Comparison of ENCODE assay signal across 17 cellular contexts in genomic region chr10:106897631-106898161, GRCh38.
"Had no signal": no experiment of that assay in that cellular context is flagged by ENCODE, and none has a peak within 500 bp of the region (broad histone marks: within the 10 kb centered on the region; RNA-seq: fewer than 3 reads in every experiment).

No MANE protein-coding gene starts in this region.

- H3K27ac Mint-ChIP-seq: activated CD8-positive, alpha-beta memory T cell treated with anti-CD3 and anti-CD28 coated beads, Interleukin-2, amount 10 ng/mL, durations not matched to agents 7 days and 5 days; natural killer cell treated with Interleukin-12 subunit alpha and Interleukin-12 subunit beta and Interleukin-15 and Interleukin-18, amount 100 ng/mL, for 72 hours; T-helper 2 cell treated with Interferon-gamma antibody and Interleukin-4, amounts not matched to agents 5 μg/mL and 100 μg/mL, for 36 hours had no signal

- ATAC-seq: activated CD4-positive, CD25-positive, alpha-beta regulatory T cell treated with anti-CD3 and anti-CD28 coated beads, Interleukin-2, amount 50 U/mL, for 24 hours; activated CD8-positive, alpha-beta memory T cell treated with anti-CD3 and anti-CD28 coated beads, Interleukin-2, amount 10 ng/mL, durations not matched to agents 7 days and 5 days; activated T-cell treated with anti-CD3 and anti-CD28 coated beads, Interleukin-2, amount 50 U/mL, for 4 hours; natural killer cell treated with Interleukin-12 subunit alpha and Interleukin-12 subunit beta and Interleukin-15 and Interleukin-18, amount 100 ng/mL, for 72 hours had no signal

- H3K4me1 ChIP-seq: suprapubic skin had no signal

- H3K4me1 Mint-ChIP-seq: activated CD8-positive, alpha-beta memory T cell treated with anti-CD3 and anti-CD28 coated beads, Interleukin-2, amount 10 ng/mL, durations not matched to agents 7 days and 5 days had no signal

- H3K36me3 Mint-ChIP-seq: activated CD8-positive, alpha-beta memory T cell treated with anti-CD3 and anti-CD28 coated beads, Interleukin-2, amount 10 ng/mL, durations not matched to agents 7 days and 5 days; natural killer cell treated with Interleukin-12 subunit alpha and Interleukin-12 subunit beta and Interleukin-15 and Interleukin-18, amount 100 ng/mL, for 72 hours had no signal

- H3K4me3 ChIP-seq: SJCRH30, suprapubic skin had no signal

- H3K27ac ChIP-seq: SJCRH30, suprapubic skin had no signal

- DNase-seq: activated CD4-positive, alpha-beta T cell treated with anti-CD3 and anti-CD28 coated beads, Interleukin-2, amount 50 U/mL, for 4 hours; activated CD8-positive, alpha-beta memory T cell treated with anti-CD3 and anti-CD28 coated beads, Interleukin-2, amount 10 ng/mL, durations not matched to agents 7 days and 5 days; activated effector memory CD4-positive, alpha-beta T cell treated with anti-CD3 and anti-CD28 coated beads, Interleukin-2, amount 50 U/mL, for 16 hours; activated T-cell treated with anti-CD3 and anti-CD28 coated beads, Interleukin-2, amount 50 U/mL, for 4 hours; cortex of kidney; effector CD8-positive, alpha-beta T cell; hippocampal formation; kidney glomerular epithelial cell; mammary epithelial cell; retina; stimulated activated CD4-positive, alpha-beta T cell treated with anti-CD3 and anti-CD28 coated beads, Interleukin-2, amount 100 ng/mL, for 24 hours; stimulated activated naive CD4-positive, alpha-beta T cell had no signal

- H3K4me3 Mint-ChIP-seq: activated CD8-positive, alpha-beta memory T cell treated with anti-CD3 and anti-CD28 coated beads, Interleukin-2, amount 10 ng/mL, durations not matched to agents 7 days and 5 days; activated T-cell treated with anti-CD3 and anti-CD28 coated beads, Interleukin-2, amount 50 U/mL, for 4 hours; natural killer cell treated with Interleukin-12 subunit alpha and Interleukin-12 subunit beta and Interleukin-15 and Interleukin-18, amount 100 ng/mL, for 72 hours; T-helper 2 cell treated with Interferon-gamma antibody and Interleukin-4, amounts not matched to agents 5 μg/mL and 100 μg/mL, for 36 hours had no signal

- H3K9me3 Mint-ChIP-seq: activated T-cell treated with anti-CD3 and anti-CD28 coated beads, Interleukin-2, amount 50 U/mL, for 4 hours; natural killer cell treated with Interleukin-12 subunit alpha and Interleukin-12 subunit beta and Interleukin-15 and Interleukin-18, amount 100 ng/mL, for 72 hours had no signal

- H3K36me3 ChIP-seq: SJCRH30, suprapubic skin had no signal

- H3K27me3 Mint-ChIP-seq: activated CD8-positive, alpha-beta memory T cell treated with anti-CD3 and anti-CD28 coated beads, Interleukin-2, amount 10 ng/mL, durations not matched to agents 7 days and 5 days had no signal

- H3K9me3 ChIP-seq: SJCRH30 had no signal

- H3K27me3 ChIP-seq: SJCRH30, suprapubic skin had no signal
